Comparison of ENCODE assay signal across 8 cellular contexts in genomic region chr3:113825090-113825489, GRCh38. TPM values are rescaled to one million over a fixed set of nuclear protein-coding genes. Genes with fewer than 3 reads are reported as not detected.
A peak's percentile ranks its signal among the peaks of the same experiment; 100 is the strongest.
DNase-seq lines count a peak whose midpoint lies in the region; ATAC-seq and TF ChIP-seq lines count a peak whose summit lies in the region.

No MANE protein-coding gene starts in this region.

- TF ChIP-seq CTCF in choroid plexus epithelial cell (conservative IDR thresholded peaks at IDR 0.05; ENCODE audit: low read depth, low read length): peak; percentile 47
- TF ChIP-seq CTCF in gastrocnemius medialis (IDR thresholded peaks at IDR 0.05 in 4 of 5, conservative IDR thresholded peaks at IDR 0.05 in 1 of 5): no peak

- H3K27ac ChIP-seq in gastrocnemius medialis: no peak overlapping the region

- no peaks in the 10 kb centered on the region for H3K36me3 ChIP-seq in gastrocnemius medialis

- no peaks in the 10 kb centered on the region for H3K4me1 ChIP-seq in gastrocnemius medialis

- H3K27me3 Mint-ChIP-seq in activated T-helper 1 cell treated with anti-CD3 and anti-CD28 coated beads, Interleukin-12 subunit alpha, Interleukin-12 subunit beta, Interleukin-2, Interleukin-4 antibody, amounts not matched to agents 30 ng/mL and 10 ng/mL and 1 ng/mL, durations not matched to agents 14 hours and 24 hours and 36 hours (ENCODE audit: insufficient read depth): peaks cover 1% of the 10 kb centered on the region

- no peak overlapping the region for H3K4me3 Mint-ChIP-seq in activated T-helper 1 cell treated with anti-CD3 and anti-CD28 coated beads, Interleukin-12 subunit alpha, Interleukin-12 subunit beta, Interleukin-2, Interleukin-4 antibody, amounts not matched to agents 30 ng/mL and 10 ng/mL and 1 ng/mL, durations not matched to agents 14 hours and 24 hours and 36 hours

- H3K4me1 Mint-ChIP-seq in activated T-helper 1 cell treated with anti-CD3 and anti-CD28 coated beads, Interleukin-12 subunit alpha, Interleukin-12 subunit beta, Interleukin-2, Interleukin-4 antibody, amounts not matched to agents 30 ng/mL and 10 ng/mL and 1 ng/mL, durations not matched to agents 14 hours and 24 hours and 36 hours (ENCODE audit: low read depth): no peaks in the 10 kb centered on the region

- no peaks in the 10 kb centered on the region for H3K9me3 Mint-ChIP-seq in activated T-helper 1 cell treated with anti-CD3 and anti-CD28 coated beads, Interleukin-12 subunit alpha, Interleukin-12 subunit beta, Interleukin-2, Interleukin-4 antibody, amounts not matched to agents 30 ng/mL and 10 ng/mL and 1 ng/mL, durations not matched to agents 14 hours and 24 hours and 36 hours

- ATAC-seq in GM19397 (IDR thresholded peaks at IDR 0.05; ENCODE audit: unreplicated experiment) (peak; percentile 66), HG03354 (IDR thresholded peaks at IDR 0.05; ENCODE audit: poor library complexity, severe bottlenecking, unreplicated experiment) (peak; percentile 66), gastrocnemius medialis (no peak)

- no peak overlapping the region for H3K4me3 ChIP-seq in choroid plexus epithelial cell (ENCODE audit: low read depth, low read length)
- H3K4me3 ChIP-seq in gastrocnemius medialis: no peak overlapping the region

- in situ Hi-C loops in gastrocnemius medialis (cut with MboI; ENCODE audit: low sequenced_read_pairs in 4 of 4): no loop called here

- peak; percentile 15 for DNase-seq in CD1c-positive myeloid dendritic cell (ENCODE audit: extremely low spot score)
- DNase-seq in choroid plexus epithelial cell (ENCODE audit: low read depth): peak; percentile 34
- no peak for DNase-seq in activated T-helper 1 cell treated with anti-CD3 and anti-CD28 coated beads, Interleukin-12 subunit alpha, Interleukin-12 subunit beta, Interleukin-2, Interleukin-4 antibody, amounts not matched to agents 30 ng/mL and 10 ng/mL and 1 ng/mL, durations not matched to agents 14 hours and 24 hours and 36 hours (ENCODE audit: low spot score)
- no peak for DNase-seq in NCI-H345 treated with DMSO at 0.1 percent for 48 hours (lab: John Stamatoyannopoulos, UW; ENCODE audit: unreplicated experiment)
- DNase-seq in foreskin melanocyte: no peak
- no peak for DNase-seq in gastrocnemius medialis

- no peaks in the 10 kb centered on the region for H3K36me3 Mint-ChIP-seq in activated T-helper 1 cell treated with anti-CD3 and anti-CD28 coated beads, Interleukin-12 subunit alpha, Interleukin-12 subunit beta, Interleukin-2, Interleukin-4 antibody, amounts not matched to agents 30 ng/mL and 10 ng/mL and 1 ng/mL, durations not matched to agents 14 hours and 24 hours and 36 hours (ENCODE audit: low read depth)

- TF ChIP-seq POLR2A in gastrocnemius medialis (IDR thresholded peaks at IDR 0.05): no peak

- no peaks in the 10 kb centered on the region for H3K27me3 ChIP-seq in gastrocnemius medialis

- intact Hi-C loops in activated T-helper 1 cell treated with anti-CD3 and anti-CD28 coated beads, Interleukin-12 subunit alpha, Interleukin-12 subunit beta, Interleukin-2, Interleukin-4 antibody, amounts not matched to agents 30 ng/mL and 10 ng/mL and 1 ng/mL, durations not matched to agents 14 hours and 24 hours and 36 hours (cut with micrococcal nuclease): no loop called here
- intact Hi-C loops in gastrocnemius medialis (cut with DNase I; ENCODE audit: low total_unique reads): no loop called here

- H3K27ac Mint-ChIP-seq in activated T-helper 1 cell treated with anti-CD3 and anti-CD28 coated beads, Interleukin-12 subunit alpha, Interleukin-12 subunit beta, Interleukin-2, Interleukin-4 antibody, amounts not matched to agents 30 ng/mL and 10 ng/mL and 1 ng/mL, durations not matched to agents 14 hours and 24 hours and 36 hours: no peak overlapping the region

- H3K9me3 ChIP-seq in gastrocnemius medialis: no peaks in the 10 kb centered on the region

RNA-seq across cellular contexts. Expression of gene GRAMD1C, which starts 13.5 kb away (rescaled TPM):
- 0.05 TPM in 1 of 2 replicates, not detected in the other for total RNA-seq in activated T-helper 1 cell treated with anti-CD3 and anti-CD28 coated beads, Interleukin-12 subunit alpha, Interleukin-12 subunit beta, Interleukin-2, Interleukin-4 antibody, amounts not matched to agents 30 ng/mL and 10 ng/mL and 1 ng/mL, durations not matched to agents 14 hours and 24 hours and 36 hours
- under 1 TPM in 2 of 4 donors, not detected in 2; 0.29 to 0.95 TPM for total RNA-seq in gastrocnemius medialis

Comparison
In these comparisons a context has a peak if more than half of its experiments do, and no peak if none do; other contexts are left out.
1. DNase-seq: peak in CD1c-positive myeloid dendritic cell (single experiment) and choroid plexus epithelial cell (single experiment); none in activated T-helper 1 cell treated with anti-CD3 and anti-CD28 coated beads, Interleukin-12 subunit alpha, Interleukin-12 subunit beta, Interleukin-2, Interleukin-4 antibody, amounts not matched to agents 30 ng/mL and 10 ng/mL and 1 ng/mL, durations not matched to agents 14 hours and 24 hours and 36 hours (single experiment), NCI-H345 treated with DMSO at 0.1 percent for 48 hours (single experiment), foreskin melanocyte (single experiment) and gastrocnemius medialis (0 of 2).
2. ATAC-seq: peak in GM19397 (single experiment) and HG03354 (single experiment); none in gastrocnemius medialis (0 of 2).